ENCODE assay signal across 8 cellular contexts in the genomic region with DNA sequence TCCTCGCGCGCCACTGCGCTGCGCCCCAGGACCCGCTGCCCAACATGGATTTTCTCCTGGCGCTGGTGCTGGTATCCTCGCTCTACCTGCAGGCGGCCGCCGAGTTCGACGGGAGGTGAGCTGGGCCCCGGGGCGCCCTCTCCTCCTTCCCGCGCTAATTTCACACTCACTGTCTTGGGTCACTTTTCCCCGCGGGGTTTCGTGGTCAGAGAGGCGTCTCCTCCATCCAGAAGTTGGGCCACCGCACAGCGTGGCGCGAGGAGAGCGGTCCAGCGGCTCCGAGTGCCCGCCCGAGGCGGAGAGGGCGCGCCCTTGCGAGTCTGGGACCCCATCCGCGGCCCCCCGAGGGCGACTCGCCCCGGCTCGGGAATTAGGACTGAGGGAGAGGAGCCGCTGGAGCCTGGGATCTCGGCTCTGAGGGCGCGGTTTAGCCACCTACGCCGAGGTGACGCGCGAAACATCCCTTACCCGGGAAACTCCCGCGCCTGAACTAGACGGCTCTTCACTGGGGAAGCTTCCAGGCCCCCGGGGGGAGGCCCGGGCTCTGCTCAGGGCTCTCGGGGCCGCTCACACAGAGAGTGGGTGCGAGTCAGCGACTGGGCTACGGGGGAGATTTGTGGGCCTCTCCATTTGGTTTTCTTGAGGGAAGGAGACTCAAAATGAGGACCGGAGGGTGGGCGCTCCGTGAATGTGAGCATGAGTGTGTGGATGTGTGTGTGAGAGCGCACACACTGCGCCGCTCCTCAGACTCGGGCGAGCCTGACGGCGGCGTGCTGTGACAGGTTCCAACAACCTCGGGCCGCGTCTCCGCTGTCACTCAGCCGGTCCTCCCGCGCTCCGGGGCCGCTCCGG. TPM values are rescaled to one million over a fixed set of nuclear protein-coding genes. Genes with fewer than 3 reads are reported as not detected.
DNase-seq lines count a peak whose midpoint lies in the region; ATAC-seq and TF ChIP-seq lines count a peak whose summit lies in the region.

No MANE protein-coding gene starts in this region.

- H3K4me1 ChIP-seq in NT2/D1 (ENCODE audit: insufficient read depth, insufficient read length): no peaks in the 10 kb centered on the region

- peak overlapping the region; percentile 67 for H3K9ac ChIP-seq in NT2/D1 (ENCODE audit: insufficient read length, low read depth)
- peak overlapping the region; percentile 44 for H3K9ac ChIP-seq in neural cell (ENCODE audit: low read length)

- H3K4me2 ChIP-seq in neural cell (ENCODE audit: low read length): peak overlapping the region; percentile 61

- peak overlapping the region; percentile 42 for H2AFZ ChIP-seq in neural cell (ENCODE audit: low read depth, low read length)

- H3K4me3 Mint-ChIP-seq in activated CD4-positive, alpha-beta T cell treated with anti-CD3 and anti-CD28 coated beads, Interleukin-2, amount 10 ng/mL, durations not matched to agents 24 days and 14 days: peak overlapping the region; percentile 71

- peaks cover 6% of the 10 kb centered on the region for H3K4me1 Mint-ChIP-seq in activated CD4-positive, alpha-beta T cell treated with anti-CD3 and anti-CD28 coated beads, Interleukin-2, amount 10 ng/mL, durations not matched to agents 24 days and 14 days

- H4K20me1 ChIP-seq in neural cell (ENCODE audit: insufficient read depth): no peaks in the 10 kb centered on the region

- no peaks in the 10 kb centered on the region for H3K9me3 ChIP-seq in NT2/D1 (ENCODE audit: insufficient read depth, low read length)
- H3K9me3 ChIP-seq in neural cell (ENCODE audit: low read length): no peaks in the 10 kb centered on the region

- H3K27me3 ChIP-seq in NT2/D1 (ENCODE audit: insufficient read depth, insufficient read length) (peaks cover 71% of the 10 kb centered on the region), neural cell (ENCODE audit: insufficient read depth, low read depth, low read length) (peaks cover 77% of the 10 kb centered on the region)

- H3K9me3 Mint-ChIP-seq in activated CD4-positive, alpha-beta T cell treated with anti-CD3 and anti-CD28 coated beads, Interleukin-2, amount 10 ng/mL, durations not matched to agents 24 days and 14 days: peaks cover 8% of the 10 kb centered on the region

- H3K9me2 ChIP-seq in neural cell (ENCODE audit: insufficient read depth, low read length): no peaks in the 10 kb centered on the region

- H3K36me3 Mint-ChIP-seq in activated CD4-positive, alpha-beta T cell treated with anti-CD3 and anti-CD28 coated beads, Interleukin-2, amount 10 ng/mL, durations not matched to agents 24 days and 14 days (ENCODE audit: low read depth): no peaks in the 10 kb centered on the region

- H3K27ac ChIP-seq in neural cell (ENCODE audit: low read length): no peak overlapping the region

- no peaks in the 10 kb centered on the region for H3K79me2 ChIP-seq in neural cell (replicated peaks; ENCODE audit: insufficient read depth, low read length)

- intact Hi-C loops in activated CD4-positive, alpha-beta T cell treated with anti-CD3 and anti-CD28 coated beads, Interleukin-2, amount 10 ng/mL, durations not matched to agents 24 days and 14 days (cut with micrococcal nuclease): no loop called here

- H3K36me3 ChIP-seq in NT2/D1 (ENCODE audit: insufficient read depth, insufficient read length, low read length) (no peaks in the 10 kb centered on the region), neural cell (ENCODE audit: insufficient read depth, low read length) (no peaks in the 10 kb centered on the region)

- peaks cover 79% of the 10 kb centered on the region for H3K27me3 Mint-ChIP-seq in activated CD4-positive, alpha-beta T cell treated with anti-CD3 and anti-CD28 coated beads, Interleukin-2, amount 10 ng/mL, durations not matched to agents 24 days and 14 days

- TF ChIP-seq EP300 in neural cell (conservative IDR thresholded peaks at IDR 0.05; ENCODE audit: poor library complexity, severe bottlenecking): peak; percentile 47

- ATAC-seq in HG02798 (IDR thresholded peaks at IDR 0.05; ENCODE audit: poor library complexity, unreplicated experiment): peak; percentile 56
- ATAC-seq in esophagus mucosa: peak; percentile 88

- DNase-seq in activated CD4-positive, alpha-beta T cell treated with anti-CD3 and anti-CD28 coated beads, Interleukin-2, amount 10 ng/mL, durations not matched to agents 24 days and 14 days: peak; percentile 57
- DNase-seq in activated CD4-positive, alpha-beta T cell treated with anti-CD3 and anti-CD28 coated beads, Interleukin-2, amount 50 U/mL, for 1 hour: no peak
- DNase-seq in NT2/D1 (ENCODE audit: low read depth, low spot score) (no peak), dedifferentiated amniotic fluid mesenchymal stem cell (ENCODE audit: extremely low spot score) (no peak), SHP77 treated with DMSO at 0.1 percent for 48 hours (lab: John Stamatoyannopoulos, UW) (no peak)

- H3K4me3 ChIP-seq in NT2/D1 (ENCODE audit: insufficient read length, low read depth) (peak overlapping the region; percentile 51), neural cell (ENCODE audit: low read length) (peak overlapping the region; percentile 73)

- TF ChIP-seq CTCF in neural cell (IDR thresholded peaks at IDR 0.05; ENCODE audit: poor library complexity, severe bottlenecking): peak; percentile 48

- peak; percentile 27 for TF ChIP-seq RAD21 in neural cell (conservative IDR thresholded peaks at IDR 0.05)

- no peaks in the 10 kb centered on the region for H3F3A ChIP-seq in neural cell (ENCODE audit: insufficient read depth, low read length, poor library complexity, severe bottlenecking)

- no peak overlapping the region for H3K27ac Mint-ChIP-seq in activated CD4-positive, alpha-beta T cell treated with anti-CD3 and anti-CD28 coated beads, Interleukin-2, amount 10 ng/mL, durations not matched to agents 24 days and 14 days

TF ChIP-seq in neural cell, 6 proteins besides CTCF, POLR2A, EP300 and RAD21:
- TF ChIP-seq MXI1 (conservative IDR thresholded peaks at IDR 0.05; ENCODE audit: poor library complexity, severe bottlenecking) (no peak), POLR2AphosphoS5 (IDR thresholded peaks at IDR 0.05) (peak; percentile 19)

RNA-seq across cellular contexts. Expression of a gene that starts 0.6 kb away (rescaled TPM):
- 0.12 TPM in 1 of 2 replicates, not detected in the other for total RNA-seq in activated CD4-positive, alpha-beta T cell treated with anti-CD3 and anti-CD28 coated beads, Interleukin-2, amount 10 ng/mL, durations not matched to agents 24 days and 14 days
- total RNA-seq in esophagus mucosa: 17.5 TPM
- polyA plus RNA-seq in neural cell: 1.9 and 2.6 TPM in 2 replicates
- polyA minus RNA-seq in neural cell: 1.5 and 1.6 TPM in 2 replicates

Comparison
In these comparisons a context has a peak if more than half of its experiments do, and no peak if none do; other contexts are left out.
1. RNA of a gene that starts 0.6 kb away (total RNA-seq): 17.5 TPM in esophagus mucosa (single experiment); 0.12 TPM in activated CD4-positive, alpha-beta T cell treated with anti-CD3 and anti-CD28 coated beads, Interleukin-2, amount 10 ng/mL, durations not matched to agents 24 days and 14 days; every median in the first group is over 10 times any median in the second.